10 cellular contexts compared by ENCODE assay signal in genomic region chr11:131038597-131038996, GRCh38.
DNase-seq lines count a peak whose midpoint lies in the region; ATAC-seq, FAIRE-seq and TF ChIP-seq lines count a peak whose summit lies in the region.
"Had no signal": no experiment of that assay in that cellular context is flagged by ENCODE, and none has a peak within 500 bp of the region (broad histone marks: within the 10 kb centered on the region; RNA-seq: fewer than 3 reads in every experiment).

No MANE protein-coding gene starts in this region.

- TF ChIP-seq CTCF in HEK293 (tag by site-specific recombination; IDR thresholded peaks at IDR 0.05): no peak
- TF ChIP-seq CTCF in Panc1 (IDR thresholded peaks at IDR 0.05): peak; percentile 42

- intact Hi-C loops in Panc1 (cut with micrococcal nuclease; ENCODE audit: unreplicated experiment): loop anchor here (5.0 kb wide), 1 partner anchor 116 kb away; no protein-coding TSS in a partner anchor

- H3K4me1 ChIP-seq in HEK293 (ENCODE audit: control insufficient read depth, insufficient read depth, low read length) (no peaks in the 10 kb centered on the region), Panc1 (ENCODE audit: control insufficient read depth, insufficient read depth, low read length) (no peaks in the 10 kb centered on the region)

- H3K9me3 ChIP-seq in HEK293 (ENCODE audit: control insufficient read depth, insufficient read depth, low read depth, low read length) (no peaks in the 10 kb centered on the region), Panc1 (ENCODE audit: control insufficient read depth, insufficient read depth, low read depth, low read length) (no peaks in the 10 kb centered on the region)

- FAIRE-seq in H54 (lab: Jason Lieb, UNC): no peak

- no TSS peak for BruUV-seq in Panc1 (replicated peaks; lab: Mats Ljungman, UMichigan)

- TF ChIP-seq POLR2A in H54 (IDR thresholded peaks at IDR 0.05; ENCODE audit: low read depth, low read length): no peak

- in situ Hi-C loops in Panc1 (cut with HindIII; ENCODE audit: low pct_unique_long_range_greater_than_20kb, low sequenced_read_pairs): no loop called here

- H3K27me3 ChIP-seq in Panc1 (ENCODE audit: control insufficient read depth, insufficient read depth, low read length): peaks cover 8% of the 10 kb centered on the region

- DNase-seq in Daoy (ENCODE audit: low read depth): peak; percentile 29
- DNase-seq in Panc1 (ENCODE audit: low read depth, low spot score): no peak
- peak; percentile 12 for DNase-seq in kidney tubule cell (ENCODE audit: low spot score)
- no peak for DNase-seq in H54 (ENCODE audit: insufficient read length, low spot score)
- DNase-seq: aorta, left cardiac atrium had no signal

- ATAC-seq in Panc1 (peak; percentile 76; the same call in 1 of the 2 replicates), GM18868 (IDR thresholded peaks at IDR 0.05; ENCODE audit: unreplicated experiment) (no peak), HG03175 (IDR thresholded peaks at IDR 0.05; ENCODE audit: unreplicated experiment) (no peak), HG02970 (IDR thresholded peaks at IDR 0.05; ENCODE audit: low FRiP score, unreplicated experiment) (no peak)

- H3K36me3 ChIP-seq in HEK293 (ENCODE audit: control insufficient read depth in 2 of 2, insufficient read depth in 1 of 2, low read length in 2 of 2) (no peaks in the 10 kb centered on the region), Panc1 (ENCODE audit: control insufficient read depth, insufficient read depth, low read length) (no peaks in the 10 kb centered on the region)

- POLR2A ChIA-PET in HEK293 (lab: Yijun Ruan, JAX): no interaction called here
- POLR2A ChIA-PET in Panc1 (lab: Charles Lee): no interaction called here

- H3K4me3 ChIP-seq in HEK293 (ENCODE audit: low read depth, low read length) (no peak overlapping the region), Panc1 (ENCODE audit: low read depth in 2 of 2, low read length in 2 of 2) (no peak overlapping the region)

- CTCF ChIA-PET in HEK293 (lab: Yijun Ruan, JAX): interaction anchor here (0.5 to 1.5 kb wide), 9 partner anchors 9 to 937 kb away, joined by 3 to 6 read pairs (median 4); no protein-coding TSS in a partner anchor
- CTCF ChIA-PET in Panc1 (lab: Charles Lee): no interaction called here

- H3K27ac ChIP-seq in HEK293 (ENCODE audit: extremely low read depth, low read depth, low read length): no peak overlapping the region
- no peak overlapping the region for H3K27ac ChIP-seq in Panc1 (ENCODE audit: low read length)

TF ChIP-seq in HEK293, 187 proteins besides CTCF, POLR2A, EP300 and RAD21:
- TF ChIP-seq ZBTB7A (tag by site-specific recombination; IDR thresholded peaks at IDR 0.05; ENCODE audit: low read depth) (no peak), ZNF549 (tag by site-specific recombination; IDR thresholded peaks at IDR 0.05) (no peak), ZNF654 (tag by site-specific recombination; IDR thresholded peaks at IDR 0.05; ENCODE audit: low read depth) (peak; percentile 8; the same call in 1 of the 2 replicates), BCL11A (tag by site-specific recombination; IDR thresholded peaks at IDR 0.05; ENCODE audit: low read depth) (no peak), ZNF2 (tag by site-specific recombination; IDR thresholded peaks at IDR 0.05) (no peak), ZNF701 (tag by site-specific recombination; IDR thresholded peaks at IDR 0.05) (no peak), ZNF24 (tag by site-specific recombination; IDR thresholded peaks at IDR 0.05) (no peak), ZNF391 (tag by site-specific recombination; IDR thresholded peaks at IDR 0.05; ENCODE audit: borderline replicate concordance, low read depth) (no peak), ZNF629 (tag by site-specific recombination; IDR thresholded peaks at IDR 0.05) (no peak)

Comparison
In these comparisons a context has a peak if more than half of its experiments do, and no peak if none do; other contexts are left out.
1. DNase-seq: peak in Daoy (single experiment) and kidney tubule cell (single experiment); none in Panc1 (single experiment) and H54 (single experiment).